Comparison of ENCODE assay signal across 21 cellular contexts in the genomic region with DNA sequence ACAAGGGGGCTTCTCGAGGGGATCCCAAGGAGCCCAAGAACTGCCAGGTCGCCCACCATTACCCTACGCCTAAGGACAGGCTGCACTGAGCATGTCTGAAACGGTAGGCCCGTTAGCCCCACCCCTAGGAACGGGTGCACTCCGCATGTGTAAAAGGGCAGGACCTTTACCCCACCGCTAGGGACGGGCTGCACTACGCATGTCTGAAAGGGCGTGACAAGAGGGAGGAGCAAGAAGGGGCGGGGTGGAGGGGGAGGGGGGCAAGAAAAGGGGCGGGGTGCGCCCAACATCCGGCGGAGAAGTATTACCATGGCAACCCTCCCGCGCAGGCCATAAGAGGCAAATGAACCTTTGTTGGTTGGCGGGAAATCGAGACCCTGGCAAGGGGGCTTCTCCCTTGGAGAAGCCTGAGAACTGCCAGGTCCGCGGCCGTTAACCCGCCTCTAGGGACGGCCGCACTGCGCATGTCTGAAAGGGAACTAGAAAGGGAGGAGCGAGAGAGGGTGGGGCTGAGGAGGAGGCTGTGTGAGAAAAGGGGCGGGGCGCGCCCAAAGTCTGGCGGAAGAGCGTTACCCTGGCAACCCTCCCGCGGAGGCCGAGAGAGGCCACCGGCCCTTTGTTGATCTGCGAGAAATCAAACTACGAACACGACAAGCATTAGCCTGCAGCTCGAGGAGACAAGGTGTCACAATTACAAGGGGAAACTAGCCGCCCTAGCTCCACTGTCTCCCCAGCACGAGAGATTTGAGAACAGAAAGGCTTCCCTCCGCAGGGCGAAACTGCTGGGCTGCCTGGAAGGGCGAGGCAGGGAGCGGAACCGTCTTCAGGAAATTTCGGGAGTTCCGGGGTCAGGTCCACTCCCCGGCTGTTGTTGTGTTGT.
DNase-seq lines count a peak whose midpoint lies in the region; ATAC-seq and TF ChIP-seq lines count a peak whose summit lies in the region.
"Had no signal": no experiment of that assay in that cellular context is flagged by ENCODE, and none has a peak within 500 bp of the region (broad histone marks: within the 10 kb centered on the region; RNA-seq: fewer than 3 reads in every experiment).

No MANE protein-coding gene starts in this region.

- TF ChIP-seq CTCF in BE2C (IDR thresholded peaks at IDR 0.05; ENCODE audit: low read depth, low read length): no peak
- peak; percentile 46 for TF ChIP-seq CTCF in SK-N-SH (IDR thresholded peaks at IDR 0.05)
- no peak for TF ChIP-seq CTCF in GM13976 (IDR thresholded peaks at IDR 0.05; ENCODE audit: borderline replicate concordance, control extremely low read depth, extremely low read depth, insufficient read depth, missing control alignments)

- peaks cover 34 to 39% of the 10 kb centered on the region in 2 donors for H3K9me3 Mint-ChIP-seq in activated naive CD4-positive, alpha-beta T cell treated with anti-CD3 and anti-CD28 coated beads, Interleukin-2, amount 50 U/mL, for 72 hours

- ATAC-seq in activated naive CD4-positive, alpha-beta T cell treated with anti-CD3 and anti-CD28 coated beads, Interleukin-2, amount 50 U/mL, for 72 hours: no peak
- ATAC-seq: GM23338; left lobe of liver; stimulated activated memory B cell treated with anti-CD40 and anti-IgM and Interleukin-4, amounts not matched to agents 10 μg/mL and 1 μg/mL and 100 μg/mL, for 72 hours had no signal

- no peaks in the 10 kb centered on the region for H3K9me2 ChIP-seq in SK-N-SH

- CTCF ChIA-PET in SK-N-SH (lab: Yijun Ruan, JAX) (interaction anchor here (1.0 to 7.0 kb wide), 3 partner anchors 9 to 20 kb away, joined by 3 to 45 read pairs (median 5); no protein-coding TSS in a partner anchor), HEK293T (lab: Yijun Ruan, JAX) (no interaction called here)

- no peak overlapping the region for H3K9ac ChIP-seq in HUES6 (ENCODE audit: low read length)
- peak overlapping the region; percentile 80 for H3K9ac ChIP-seq in SK-N-SH

- POLR2A ChIA-PET in SK-N-SH (lab: Yijun Ruan, JAX) (no interaction called here), HEK293T (lab: Yijun Ruan, JAX) (no interaction called here)

- DNase-seq in BE2C (peak; percentile 81), NCI-H510A (lab: John Stamatoyannopoulos, UW) (peak; percentile 86), SK-N-SH (peak; percentile 96), GM13976 (ENCODE audit: low spot score) (no peak), HEK293T (ENCODE audit: extremely low spot score) (no peak)
- DNase-seq in activated naive CD4-positive, alpha-beta T cell treated with anti-CD3 and anti-CD28 coated beads, Interleukin-2, amount 50 U/mL, for 72 hours (ENCODE audit: low spot score in 2 of 2): no peak
- no peak for DNase-seq in NK-92 treated with Interleukin-12 subunit alpha and Interleukin-12 subunit beta, amount 100 ng/mL, for 24 hours (lab: John Stamatoyannopoulos, UW)
- DNase-seq: activated CD4-positive, alpha-beta T cell treated with anti-CD3 and anti-CD28 coated beads, Interleukin-2, amount 50 U/mL, for 4 hours; activated effector memory CD4-positive, alpha-beta T cell treated with Interleukin-2 at 50 U/mL for 16 hours; CD4-positive, CD25-positive, alpha-beta regulatory T cell; DMS153; heart left ventricle; nephron progenitor cell had no signal

- no peak for TF ChIP-seq RAD21 in SK-N-SH (IDR thresholded peaks at IDR 0.05; ENCODE audit: low read length)

- H3K9me3 ChIP-seq in BE2C (peaks cover 10% of the 10 kb centered on the region; the same call in 1 of the 2 replicates), HUES6 (ENCODE audit: control insufficient read depth, insufficient read depth, low read depth, low read length) (peaks cover 67% of the 10 kb centered on the region; the same call in 1 of the 2 replicates), SK-N-SH (no peaks in the 10 kb centered on the region)
- H3K9me3 ChIP-seq: thoracic aorta had no signal

- in situ Hi-C loops in GM13976 (cut with MboI; ENCODE audit: low sequenced_read_pairs, unreplicated experiment): no loop called here

- H3K4me3 ChIP-seq in BE2C (ENCODE audit: low read depth, low read length) (peak overlapping the region; percentile 52), HUES6 (ENCODE audit: low read depth, low read length) (peak overlapping the region; percentile 56; the same call in 1 of the 2 replicates), SK-N-SH (ENCODE audit: low read depth in 2 of 2, low read length in 1 of 2) (peak overlapping the region; percentile 82 to 97)
- H3K4me3 ChIP-seq: breast epithelium, coronary artery, GM23338, thoracic aorta had no signal

- H3K4me2 ChIP-seq in SK-N-SH: peak overlapping the region; percentile 97
- H3K4me2 ChIP-seq: GM23338 had no signal

- no peaks in the 10 kb centered on the region for H4K20me1 ChIP-seq in SK-N-SH (ENCODE audit: insufficient read depth)

- H3K4me1 ChIP-seq in BE2C (no peaks in the 10 kb centered on the region), HUES6 (ENCODE audit: control insufficient read depth, insufficient read depth, low read length) (no peaks in the 10 kb centered on the region), SK-N-SH (ENCODE audit: control insufficient read depth in 1 of 2, insufficient read depth in 2 of 2, low read depth in 1 of 2, low read length in 1 of 2) (peaks cover 0 to 17% of the 10 kb centered on the region in 2 experiments; a peak in 2 of 4 replicates)
- H3K4me1 ChIP-seq: breast epithelium, heart left ventricle had no signal

- no peak overlapping the region for H3K27ac Mint-ChIP-seq in activated naive CD4-positive, alpha-beta T cell treated with anti-CD3 and anti-CD28 coated beads, Interleukin-2, amount 50 U/mL, for 72 hours
- H3K27ac Mint-ChIP-seq: CD4-positive, CD25-positive, alpha-beta regulatory T cell; GM23338; nephron progenitor cell; progenitor cell of endocrine pancreas; stimulated activated memory B cell treated with anti-CD40 and anti-IgM and Interleukin-4, amounts not matched to agents 10 μg/mL and 1 μg/mL and 100 μg/mL, for 72 hours had no signal

- H3K79me2 ChIP-seq in SK-N-SH (ENCODE audit: insufficient read depth): no peaks in the 10 kb centered on the region

- no peaks in the 10 kb centered on the region for H3K27me3 ChIP-seq in BE2C
- H3K27me3 ChIP-seq in HUES6 (ENCODE audit: control insufficient read depth, insufficient read depth, low read length): no peaks in the 10 kb centered on the region; the same call in 1 of the 2 replicates
- no peaks in the 10 kb centered on the region for H3K27me3 ChIP-seq in SK-N-SH (ENCODE audit: insufficient read depth)
- H3K27me3 ChIP-seq: breast epithelium had no signal

- peaks cover 8% of the 10 kb centered on the region for H3F3A ChIP-seq in SK-N-SH (replicated peaks; ENCODE audit: insufficient read depth)

- WGBS in SK-N-SH (ENCODE audit: low lambda C conversion rate): 2% methylated on average over 41 of the region's 51 CpGs

- H3K36me3 ChIP-seq in BE2C: no peaks in the 10 kb centered on the region
- no peaks in the 10 kb centered on the region for H3K36me3 ChIP-seq in HUES6 (ENCODE audit: control insufficient read depth, insufficient read depth, low read length)
- no peaks in the 10 kb centered on the region for H3K36me3 ChIP-seq in SK-N-SH (replicated peaks in 1 of 2; ENCODE audit: control insufficient read depth in 1 of 2, insufficient read depth in 2 of 2, low read length in 1 of 2)
- H3K36me3 ChIP-seq: breast epithelium, heart left ventricle, thoracic aorta had no signal

- no peak for TF ChIP-seq EP300 in SK-N-SH (IDR thresholded peaks at IDR 0.05; ENCODE audit: borderline replicate concordance in 1 of 2, low read depth in 1 of 2, low read length in 1 of 2)

- H2AFZ ChIP-seq in SK-N-SH (ENCODE audit: low read depth): peak overlapping the region; percentile 96
- H2AFZ ChIP-seq: GM23338 had no signal

- H3K27ac ChIP-seq in HUES6 (ENCODE audit: low read depth, low read length) (no peak overlapping the region), SK-N-SH (ENCODE audit: low read depth in 2 of 2, low read length in 1 of 2) (peak overlapping the region; percentile 78 to 90)
- H3K27ac ChIP-seq: breast epithelium, coronary artery, heart left ventricle, thoracic aorta had no signal

- H3K36me3 Mint-ChIP-seq in activated naive CD4-positive, alpha-beta T cell treated with anti-CD3 and anti-CD28 coated beads, Interleukin-2, amount 50 U/mL, for 72 hours: peaks cover 7 to 32% of the 10 kb centered on the region in 2 donors
- H3K36me3 Mint-ChIP-seq: CD4-positive, CD25-positive, alpha-beta regulatory T cell; stimulated activated memory B cell treated with anti-CD40 and anti-IgM and Interleukin-4, amounts not matched to agents 10 μg/mL and 1 μg/mL and 100 μg/mL, for 72 hours had no signal

TF ChIP-seq in SK-N-SH, 30 proteins besides CTCF, POLR2A, EP300 and RAD21 (continues in another document):
- no peak for TF ChIP-seq FOSL2 (IDR thresholded peaks at IDR 0.05; ENCODE audit: borderline replicate concordance, low read depth)
- peak; percentile 36; the same call in 1 of the 2 replicates for TF ChIP-seq GABPA (IDR thresholded peaks at IDR 0.05; ENCODE audit: low read depth)
- TF ChIP-seq NFIC (IDR thresholded peaks at IDR 0.05; ENCODE audit: borderline replicate concordance): peak; percentile 2; the same call in 1 of the 2 replicates
- peak; percentile 54; the same call in 1 of the 2 replicates for TF ChIP-seq YY1 (IDR thresholded peaks at IDR 0.05; ENCODE audit: low read depth)
- TF ChIP-seq EZH2phosphoT487 (IDR thresholded peaks at IDR 0.05; ENCODE audit: borderline replicate concordance, low read depth): no peak
- TF ChIP-seq ELF1 (IDR thresholded peaks at IDR 0.05): peak; percentile 66
- peak; percentile 83 for TF ChIP-seq POLR2AphosphoS5 (IDR thresholded peaks at IDR 0.05; ENCODE audit: low read depth, low read length)
- peak; percentile 35; the same call in 1 of the 2 replicates for TF ChIP-seq MXI1 (IDR thresholded peaks at IDR 0.05; ENCODE audit: low read depth, low read length)
- TF ChIP-seq NRF1 (IDR thresholded peaks at IDR 0.05; ENCODE audit: low read depth, low read length): peak; percentile 63

TF ChIP-seq in HEK293T, 16 proteins besides CTCF, POLR2A, EP300 and RAD21 (continues in another document):
- TF ChIP-seq L3MBTL2 (conservative IDR thresholded peaks at IDR 0.05) (no peak), LEF1 (IDR thresholded peaks at IDR 0.05; ENCODE audit: borderline replicate concordance) (no peak), FOXA1 (IDR thresholded peaks at IDR 0.05) (no peak), FOXK2 (IDR thresholded peaks at IDR 0.05) (no peak), CTBP1 (IDR thresholded peaks at IDR 0.05; ENCODE audit: borderline replicate concordance) (no peak), ARNT (IDR thresholded peaks at IDR 0.05) (no peak), SUZ12 (IDR thresholded peaks at IDR 0.05) (no peak), TARDBP (IDR thresholded peaks at IDR 0.05) (no peak)
- TF ChIP-seq, protein P1, sequence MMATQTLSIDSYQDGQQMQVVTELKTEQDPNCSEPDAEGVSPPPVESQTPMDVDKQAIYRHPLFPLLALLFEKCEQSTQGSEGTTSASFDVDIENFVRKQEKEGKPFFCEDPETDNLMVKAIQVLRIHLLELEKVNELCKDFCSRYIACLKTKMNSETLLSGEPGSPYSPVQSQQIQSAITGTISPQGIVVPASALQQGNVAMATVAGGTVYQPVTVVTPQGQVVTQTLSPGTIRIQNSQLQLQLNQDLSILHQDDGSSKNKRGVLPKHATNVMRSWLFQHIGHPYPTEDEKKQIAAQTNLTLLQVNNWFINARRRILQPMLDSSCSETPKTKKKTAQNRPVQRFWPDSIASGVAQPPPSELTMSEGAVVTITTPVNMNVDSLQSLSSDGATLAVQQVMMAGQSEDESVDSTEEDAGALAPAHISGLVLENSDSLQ (IDR thresholded peaks at IDR 0.05): no peak

Comparison
In these comparisons a context has a peak if more than half of its experiments do, and no peak if none do; other contexts are left out.
1. DNase-seq: peak in BE2C (single experiment), NCI-H510A (single experiment) and SK-N-SH (single experiment); none in GM13976 (single experiment), activated naive CD4-positive, alpha-beta T cell treated with anti-CD3 and anti-CD28 coated beads, Interleukin-2, amount 50 U/mL, for 72 hours (0 of 2), HEK293T (single experiment) and NK-92 treated with Interleukin-12 subunit alpha and Interleukin-12 subunit beta, amount 100 ng/mL, for 24 hours (single experiment).
2. Peak in every context shown above with its lines, with median percentiles within 50 percentile points of each other: H3K4me3 ChIP-seq.